Comparison of ENCODE assay signal across 34 cellular contexts in genomic region chrX:147898951-147899350, GRCh38.
"Had no signal": no experiment of that assay in that cellular context is flagged by ENCODE, and none has a peak within 500 bp of the region (broad histone marks: within the 10 kb centered on the region; RNA-seq: fewer than 3 reads in every experiment).

No MANE protein-coding gene starts in this region.

- H3K27ac ChIP-seq: ascending aorta, cardiac muscle cell, VCaP had no signal

- H3K4me3 ChIP-seq: ascending aorta, cardiac muscle cell had no signal

- DNase-seq: activated B cell treated with CpG ODN at 0.5 μM for 24 hours; activated CD4-positive, alpha-beta memory T cell treated with anti-CD3 and anti-CD28 coated beads for 36 hours; activated CD4-positive, alpha-beta T cell treated with anti-CD3 and anti-CD28 coated beads for 4 hours; activated CD4-positive, alpha-beta T cell treated with anti-CD3 and anti-CD28 coated beads, Interleukin-2, amount 10 ng/mL, durations not matched to agents 24 days and 14 days; activated CD4-positive, alpha-beta T cell treated with anti-CD3 and anti-CD28 coated beads, Interleukin-2, amount 50 U/mL, for 1 hour; activated CD4-positive, alpha-beta T cell treated with anti-CD3 and anti-CD28 coated beads, Interleukin-2, amount 50 U/mL, for 4 hours; activated CD4-positive, CD25-positive, alpha-beta regulatory T cell treated with anti-CD3 and anti-CD28 coated beads, Interleukin-2, amount 50 U/mL, for 72 hours; activated CD8-positive, alpha-beta memory T cell treated with anti-CD3 and anti-CD28 coated beads, Interleukin-2, amount 50 U/mL, for 4 hours; activated CD8-positive, alpha-beta T cell treated with anti-CD3 and anti-CD28 coated beads for 36 hours; activated effector memory CD4-positive, alpha-beta T cell treated with Interleukin-2 at 50 U/mL for 16 hours; activated gamma-delta T cell; activated naive CD4-positive, alpha-beta T cell treated with anti-CD3 and anti-CD28 coated beads, Interleukin-2, amount 10 ng/mL, durations not matched to agents 7 days and 5 days; activated naive CD4-positive, alpha-beta T cell treated with Interleukin-2 at 50 U/mL for 16 hours; activated naive CD8-positive, alpha-beta T cell treated with anti-CD3 and anti-CD28 coated beads, Interleukin-2, amount 10 ng/mL, durations not matched to agents 7 days and 5 days; activated naive CD8-positive, alpha-beta T cell treated with anti-CD3 and anti-CD28 coated beads, Interleukin-2, amount 50 U/mL, for 24 hours; activated T-cell treated with anti-CD3 and anti-CD28 coated beads for 4 hours; activated T-cell treated with anti-CD3 and anti-CD28 coated beads, Interleukin-2, amount 50 U/mL, for 1 hour; activated T-cell treated with anti-CD3 and anti-CD28 coated beads, Interleukin-2, amount 50 U/mL, for 48 hours; amygdala; anterior cingulate cortex; caudate nucleus; T-helper 1 cell; T-helper 2 cell; T-helper 9 cell had no signal

- H3K36me3 ChIP-seq: ascending aorta, cardiac muscle cell had no signal

- H3K9me3 Mint-ChIP-seq: activated B cell treated with CpG ODN at 0.5 μM for 24 hours; activated CD4-positive, alpha-beta memory T cell treated with anti-CD3 and anti-CD28 coated beads for 36 hours; activated CD4-positive, alpha-beta T cell treated with anti-CD3 and anti-CD28 coated beads, Interleukin-2, amount 10 ng/mL, durations not matched to agents 24 days and 14 days; activated CD8-positive, alpha-beta T cell treated with anti-CD3 and anti-CD28 coated beads for 36 hours; activated naive CD4-positive, alpha-beta T cell treated with anti-CD3 and anti-CD28 coated beads, Interleukin-2, amount 10 ng/mL, durations not matched to agents 7 days and 5 days; activated naive CD4-positive, alpha-beta T cell treated with anti-CD3 and anti-CD28 coated beads, Interleukin-2, amount 50 U/mL, for 24 hours; activated naive CD8-positive, alpha-beta T cell treated with anti-CD3 and anti-CD28 coated beads, Interleukin-2, amount 10 ng/mL, durations not matched to agents 7 days and 5 days; activated naive CD8-positive, alpha-beta T cell treated with anti-CD3 and anti-CD28 coated beads, Interleukin-2, amount 50 U/mL, for 24 hours; activated T-helper 2 cell treated with anti-CD3 and anti-CD28 coated beads, Interferon-gamma antibody, Interleukin-2, Interleukin-4, amounts not matched to agents 10 μg/mL and 5 μg/mL and 100 μg/mL, durations not matched to agents 14 hours and 24 hours and 36 hours; central memory CD8-positive, alpha-beta T cell; T-helper 1 cell treated with Interleukin-12 subunit alpha and Interleukin-12 subunit beta and Interleukin-4 antibody, amounts not matched to agents 30 μg/mL and 1 μg/mL, for 36 hours; T-helper 2 cell treated with Interferon-gamma antibody and Interleukin-4, amounts not matched to agents 5 μg/mL and 100 μg/mL, for 36 hours had no signal

- H3K27ac Mint-ChIP-seq: activated B cell treated with CpG ODN at 0.5 μM for 24 hours; activated CD4-positive, alpha-beta memory T cell treated with anti-CD3 and anti-CD28 coated beads for 36 hours; activated CD4-positive, alpha-beta T cell treated with anti-CD3 and anti-CD28 coated beads, Interleukin-2, amount 10 ng/mL, durations not matched to agents 24 days and 14 days; activated CD8-positive, alpha-beta T cell treated with anti-CD3 and anti-CD28 coated beads for 36 hours; activated naive CD4-positive, alpha-beta T cell treated with anti-CD3 and anti-CD28 coated beads, Interleukin-2, amount 10 ng/mL, durations not matched to agents 7 days and 5 days; activated naive CD4-positive, alpha-beta T cell treated with anti-CD3 and anti-CD28 coated beads, Interleukin-2, amount 50 U/mL, for 24 hours; activated naive CD8-positive, alpha-beta T cell; activated naive CD8-positive, alpha-beta T cell treated with anti-CD3 and anti-CD28 coated beads, Interleukin-2, amount 10 ng/mL, durations not matched to agents 7 days and 5 days; activated naive CD8-positive, alpha-beta T cell treated with anti-CD3 and anti-CD28 coated beads, Interleukin-2, amount 50 U/mL, for 24 hours; activated T-helper 2 cell treated with anti-CD3 and anti-CD28 coated beads, Interferon-gamma antibody, Interleukin-2, Interleukin-4, amounts not matched to agents 10 μg/mL and 5 μg/mL and 100 μg/mL, durations not matched to agents 14 hours and 24 hours and 36 hours; T-helper 1 cell treated with Interleukin-12 subunit alpha and Interleukin-12 subunit beta and Interleukin-4 antibody, amounts not matched to agents 30 μg/mL and 1 μg/mL, for 36 hours; T-helper 2 cell treated with Interferon-gamma antibody and Interleukin-4, amounts not matched to agents 5 μg/mL and 100 μg/mL, for 36 hours had no signal

- H3K27me3 Mint-ChIP-seq: activated CD4-positive, alpha-beta memory T cell treated with anti-CD3 and anti-CD28 coated beads for 36 hours; activated CD4-positive, alpha-beta T cell treated with anti-CD3 and anti-CD28 coated beads, Interleukin-2, amount 10 ng/mL, durations not matched to agents 24 days and 14 days; activated CD8-positive, alpha-beta T cell treated with anti-CD3 and anti-CD28 coated beads for 36 hours; activated naive CD4-positive, alpha-beta T cell treated with anti-CD3 and anti-CD28 coated beads, Interleukin-2, amount 10 ng/mL, durations not matched to agents 7 days and 5 days; activated naive CD4-positive, alpha-beta T cell treated with anti-CD3 and anti-CD28 coated beads, Interleukin-2, amount 50 U/mL, for 24 hours; activated naive CD8-positive, alpha-beta T cell; activated naive CD8-positive, alpha-beta T cell treated with anti-CD3 and anti-CD28 coated beads, Interleukin-2, amount 10 ng/mL, durations not matched to agents 7 days and 5 days; activated naive CD8-positive, alpha-beta T cell treated with anti-CD3 and anti-CD28 coated beads, Interleukin-2, amount 50 U/mL, for 24 hours; brain; central memory CD8-positive, alpha-beta T cell had no signal

- H3K4me1 ChIP-seq: ascending aorta had no signal

- H3K27me3 ChIP-seq: ascending aorta, cardiac muscle cell had no signal

- ATAC-seq: activated CD8-positive, alpha-beta T cell treated with anti-CD3 and anti-CD28 coated beads for 36 hours; activated naive CD8-positive, alpha-beta T cell treated with anti-CD3 and anti-CD28 coated beads, Interleukin-2, amount 50 U/mL, for 24 hours had no signal

- H3K4me1 Mint-ChIP-seq: activated naive CD8-positive, alpha-beta T cell treated with anti-CD3 and anti-CD28 coated beads, Interleukin-2, amount 10 ng/mL, durations not matched to agents 7 days and 5 days; central memory CD8-positive, alpha-beta T cell had no signal

- H3K36me3 Mint-ChIP-seq: activated CD4-positive, alpha-beta memory T cell treated with anti-CD3 and anti-CD28 coated beads for 36 hours; activated naive CD4-positive, alpha-beta T cell treated with anti-CD3 and anti-CD28 coated beads, Interleukin-2, amount 50 U/mL, for 24 hours; activated naive CD8-positive, alpha-beta T cell; brain had no signal

- H3K4me3 Mint-ChIP-seq: activated B cell treated with CpG ODN at 0.5 μM for 24 hours; activated CD4-positive, alpha-beta memory T cell treated with anti-CD3 and anti-CD28 coated beads for 36 hours; activated CD4-positive, alpha-beta T cell treated with anti-CD3 and anti-CD28 coated beads, Interleukin-2, amount 10 ng/mL, durations not matched to agents 24 days and 14 days; activated CD8-positive, alpha-beta T cell treated with anti-CD3 and anti-CD28 coated beads for 36 hours; activated naive CD4-positive, alpha-beta T cell treated with anti-CD3 and anti-CD28 coated beads, Interleukin-2, amount 10 ng/mL, durations not matched to agents 7 days and 5 days; activated naive CD4-positive, alpha-beta T cell treated with anti-CD3 and anti-CD28 coated beads, Interleukin-2, amount 50 U/mL, for 24 hours; activated naive CD8-positive, alpha-beta T cell; activated naive CD8-positive, alpha-beta T cell treated with anti-CD3 and anti-CD28 coated beads, Interleukin-2, amount 10 ng/mL, durations not matched to agents 7 days and 5 days; activated naive CD8-positive, alpha-beta T cell treated with anti-CD3 and anti-CD28 coated beads, Interleukin-2, amount 50 U/mL, for 24 hours; brain; central memory CD8-positive, alpha-beta T cell; T-helper 1 cell treated with Interleukin-12 subunit alpha and Interleukin-12 subunit beta and Interleukin-4 antibody, amounts not matched to agents 30 μg/mL and 1 μg/mL, for 36 hours; T-helper 2 cell treated with Interferon-gamma antibody and Interleukin-4, amounts not matched to agents 5 μg/mL and 100 μg/mL, for 36 hours had no signal

- H3K9me3 ChIP-seq: ascending aorta had no signal
